Comparison of ENCODE assay signal across 8 cellular contexts in genomic region chr21:15592271-15592860, GRCh38.
DNase-seq lines count a peak whose midpoint lies in the region; ATAC-seq, FAIRE-seq and TF ChIP-seq lines count a peak whose summit lies in the region.

No MANE protein-coding gene starts in this region.

- H3K27ac Mint-ChIP-seq in activated naive CD8-positive, alpha-beta T cell treated with anti-CD3 and anti-CD28 coated beads for 36 hours: no peak overlapping the region

- H3K9me3 Mint-ChIP-seq in activated naive CD8-positive, alpha-beta T cell treated with anti-CD3 and anti-CD28 coated beads for 36 hours: no peaks in the 10 kb centered on the region

- H3K4me1 Mint-ChIP-seq in activated naive CD8-positive, alpha-beta T cell treated with anti-CD3 and anti-CD28 coated beads for 36 hours: no peaks in the 10 kb centered on the region

- 3% methylated on average over 5 of the region's 5 CpGs for WGBS in A549 (ENCODE audit: missing lambda C conversion rate)

- H3K4me3 ChIP-seq in A549 (no peak overlapping the region), astrocyte of the spinal cord (ENCODE audit: low read depth, low read length) (no peak overlapping the region), kidney (ENCODE audit: low read length in 2 of 2) (no peak overlapping the region), uterus (no peak overlapping the region)

- peak; percentile 65 for TF ChIP-seq CTCF in A549 (IDR thresholded peaks at IDR 0.05)
- peak; percentile 67 for TF ChIP-seq CTCF in GM10248 (IDR thresholded peaks at IDR 0.05; ENCODE audit: control extremely low read depth, extremely low read depth, low read depth, missing control alignments)
- peak; percentile 50 for TF ChIP-seq CTCF in astrocyte of the spinal cord (IDR thresholded peaks at IDR 0.05; ENCODE audit: low read depth, low read length)
- peak; percentile 54 for TF ChIP-seq CTCF in kidney (IDR thresholded peaks at IDR 0.05; ENCODE audit: borderline replicate concordance, extremely low read depth, insufficient read depth)
- peak; percentile 57 to 74 (median 63) for TF ChIP-seq CTCF in uterus (IDR thresholded peaks at IDR 0.05)

- ATAC-seq in A549 (no peak), HG03025 (IDR thresholded peaks at IDR 0.05; ENCODE audit: low FRiP score, unreplicated experiment) (no peak)

- DNase-seq in A549 (ENCODE audit: low read depth in 1 of 2, low spot score in 1 of 2) (peak; percentile 15 to 55), GM10248 (ENCODE audit: extremely low spot score) (peak; percentile 26), NCI-H1930 (lab: John Stamatoyannopoulos, UW) (peak; percentile 1 to 25), astrocyte of the spinal cord (ENCODE audit: low read depth, low spot score) (peak; percentile 59), kidney (no peak), uterus (no peak)
- no peak for DNase-seq in activated naive CD8-positive, alpha-beta T cell treated with anti-CD3 and anti-CD28 coated beads for 36 hours

- no peak overlapping the region for H3K4me2 ChIP-seq in A549

- H3K4me1 ChIP-seq in A549 (0 out of 3 replicates have a peak, but pooled peaks cover 3% of the 10 kb centered on the region), kidney (ENCODE audit: control insufficient read depth in 1 of 2, insufficient read depth in 1 of 2, low read depth in 1 of 2, low read length in 2 of 2) (no peaks in the 10 kb centered on the region), uterus (no peaks in the 10 kb centered on the region)

- FAIRE-seq in A549 (lab: Jason Lieb, UNC) (peak; percentile 39), kidney (lab: Jason Lieb, UNC) (peak; percentile 96)

- no peaks in the 10 kb centered on the region for H3K27me3 ChIP-seq in uterus

- H3K27ac ChIP-seq in A549: no peak overlapping the region
- H3K27ac ChIP-seq in kidney (ENCODE audit: low read depth in 2 of 2, low read length in 2 of 2): no peak overlapping the region
- H3K27ac ChIP-seq in uterus: no peak overlapping the region

- in situ Hi-C loops in astrocyte of the spinal cord (cut with HindIII; ENCODE audit: low sequenced_read_pairs): no loop called here

- intact Hi-C loops in kidney (cut with DNase I): loop anchor here (10.0 kb wide), 1 partner anchor 1338 kb away; no protein-coding TSS in a partner anchor
- intact Hi-C loops in uterus (cut with DNase I; ENCODE audit: low total_unique reads): no loop called here

- H3K9me3 ChIP-seq in A549: no peaks in the 10 kb centered on the region
- no peaks in the 10 kb centered on the region for H3K9me3 ChIP-seq in kidney (ENCODE audit: control insufficient read depth in 1 of 2, low read length in 2 of 2)
- H3K9me3 ChIP-seq in uterus: no peaks in the 10 kb centered on the region

- TF ChIP-seq EP300 in A549 (IDR thresholded peaks at IDR 0.05): no peak

- H3K9ac ChIP-seq in kidney (ENCODE audit: low read length in 2 of 2): no peak overlapping the region

- no peak overlapping the region for H3K4me3 Mint-ChIP-seq in activated naive CD8-positive, alpha-beta T cell treated with anti-CD3 and anti-CD28 coated beads for 36 hours

- POLR2A ChIA-PET in A549 (lab: Yijun Ruan, JAX): no interaction called here
- POLR2A ChIA-PET in GM10248 (lab: Yijun Ruan, JAX): no interaction called here

- H3K36me3 Mint-ChIP-seq in activated naive CD8-positive, alpha-beta T cell treated with anti-CD3 and anti-CD28 coated beads for 36 hours: no peaks in the 10 kb centered on the region

- no peaks in the 10 kb centered on the region for H3K27me3 Mint-ChIP-seq in activated naive CD8-positive, alpha-beta T cell treated with anti-CD3 and anti-CD28 coated beads for 36 hours

- no peak for TF ChIP-seq POLR2A in A549 (IDR thresholded peaks at IDR 0.05; ENCODE audit: low read length)
- no peak for TF ChIP-seq POLR2A in uterus (IDR thresholded peaks at IDR 0.05)

- CTCF ChIA-PET in A549 (lab: Yijun Ruan, JAX) (interaction anchor here (1.0 to 2.3 kb wide), 7 partner anchors 39 to 1189 kb away, joined by 3 to 8 read pairs (median 3); no protein-coding TSS in a partner anchor), GM10248 (lab: Yijun Ruan, JAX) (interaction anchor here (0.9 to 2.1 kb wide), 8 partner anchors 8 to 1349 kb away, joined by 3 to 9 read pairs (median 3); no protein-coding TSS in a partner anchor)

- H3K36me3 ChIP-seq in kidney (ENCODE audit: control insufficient read depth in 1 of 2, insufficient read depth in 2 of 2, low read length in 2 of 2): no peaks in the 10 kb centered on the region
- no peaks in the 10 kb centered on the region for H3K36me3 ChIP-seq in uterus

- peak; percentile 76 to 86 for TF ChIP-seq RAD21 in A549 (conservative IDR thresholded peaks at IDR 0.05 in 1 of 2, IDR thresholded peaks at IDR 0.05 in 1 of 2)

TF ChIP-seq in A549, 52 proteins besides CTCF, POLR2A, EP300 and RAD21:
- TF ChIP-seq SMC3 (IDR thresholded peaks at IDR 0.05): peak; percentile 77
- TF ChIP-seq NR3C1 (IDR thresholded peaks at IDR 0.05): no peak
- TF ChIP-seq, protein P1, sequence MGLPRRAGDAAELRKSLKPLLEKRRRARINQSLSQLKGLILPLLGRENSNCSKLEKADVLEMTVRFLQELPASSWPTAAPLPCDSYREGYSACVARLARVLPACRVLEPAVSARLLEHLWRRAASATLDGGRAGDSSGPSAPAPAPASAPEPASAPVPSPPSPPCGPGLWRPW (IDR thresholded peaks at IDR 0.05): no peak
- TF ChIP-seq CEBPB (IDR thresholded peaks at IDR 0.05): no peak
TF ChIP-seq in A549: peak in this region for 1.

Comparison
In these comparisons a context has a peak if more than half of its experiments do, and no peak if none do; other contexts are left out.
1. DNase-seq: peak in A549 (2 of 2), GM10248 (single experiment), NCI-H1930 (2 of 2) and astrocyte of the spinal cord (single experiment); none in kidney (single experiment), uterus (0 of 2) and activated naive CD8-positive, alpha-beta T cell treated with anti-CD3 and anti-CD28 coated beads for 36 hours (single experiment).
2. Peak in every context shown above with its lines, with median percentiles within 50 percentile points of each other: CTCF ChIP-seq.